In the genomic region with DNA sequence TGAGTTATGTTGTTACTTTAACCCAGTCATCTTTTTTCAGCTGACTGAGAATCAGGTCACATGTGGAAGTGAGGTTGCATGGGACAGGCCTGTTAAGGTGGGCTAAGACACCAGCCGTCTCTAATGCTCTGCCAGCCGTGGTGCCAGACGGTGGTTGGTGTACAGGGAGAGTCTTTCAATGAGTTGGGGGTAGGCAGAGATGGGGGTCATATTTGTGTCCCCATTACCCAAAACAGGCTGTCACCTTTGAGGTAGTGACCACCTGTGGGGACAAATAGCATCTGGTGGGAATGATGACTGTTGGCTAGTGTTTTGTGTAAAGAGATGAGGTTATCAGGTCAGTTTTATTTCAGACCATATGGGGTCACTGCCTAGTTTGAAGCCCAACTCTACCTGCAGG, we compare ENCODE assay signal across 11 cellular contexts. TPM values are rescaled to one million over a fixed set of nuclear protein-coding genes. Genes with fewer than 3 reads are reported as not detected.
DNase-seq lines count a peak whose midpoint lies in the region; TF ChIP-seq lines count a peak whose summit lies in the region.
"Had no signal": no experiment of that assay in that cellular context is flagged by ENCODE, and none has a peak within 500 bp of the region (broad histone marks: within the 10 kb centered on the region; RNA-seq: fewer than 3 reads in every experiment).

No MANE protein-coding gene starts in this region.

- H3K4me3 ChIP-seq in BE2C (ENCODE audit: low read depth, low read length) (peak overlapping the region; percentile 100), HUES6 (ENCODE audit: low read depth, low read length) (peak overlapping the region; percentile 82), adipocyte (ENCODE audit: low read length) (peak overlapping the region; percentile 100), muscle layer of colon (ENCODE audit: low read depth in 1 of 2, low read length in 2 of 2) (no peak overlapping the region)

- DNase-seq in BE2C (no peak), adipocyte (ENCODE audit: low read depth) (no peak), AG08396 (ENCODE audit: low spot score) (no peak), NCI-H1694 treated with DMSO at 0.1 percent for 48 hours (lab: John Stamatoyannopoulos, UW) (no peak), NCI-H2196 treated with DMSO at 0.1 percent for 48 hours (lab: John Stamatoyannopoulos, UW; ENCODE audit: unreplicated experiment) (no peak), HUDEP-2 (lab: John Stamatoyannopoulos, UW; ENCODE audit: unreplicated experiment in 76 of 76) (no peak)
- DNase-seq: cortex of kidney, GDM1, NCI-H1048 had no signal

- H3K27me3 ChIP-seq in BE2C (no peaks in the 10 kb centered on the region), HUES6 (ENCODE audit: control insufficient read depth, insufficient read depth, low read length) (peaks cover 16% of the 10 kb centered on the region), adipocyte (replicated peaks; ENCODE audit: control insufficient read depth, insufficient read depth, low read length) (peaks cover 15% of the 10 kb centered on the region), muscle layer of colon (ENCODE audit: control insufficient read depth in 1 of 2, insufficient read depth in 2 of 2, low read length in 2 of 2) (peaks cover 0 to 3% of the 10 kb centered on the region in 2 donors)

- TF ChIP-seq CTCF in BE2C (IDR thresholded peaks at IDR 0.05; ENCODE audit: low read depth, low read length): no peak

- H3K27ac ChIP-seq in HUES6 (ENCODE audit: low read depth, low read length) (peak overlapping the region; percentile 94; the same call in 1 of the 2 replicates), muscle layer of colon (ENCODE audit: low read depth, low read length) (no peak overlapping the region)

- H3K36me3 ChIP-seq in BE2C (peaks cover 61% of the 10 kb centered on the region), HUES6 (ENCODE audit: control insufficient read depth, insufficient read depth, low read length) (peaks cover 62% of the 10 kb centered on the region), adipocyte (ENCODE audit: control insufficient read depth, insufficient read depth, low read length, severe bottlenecking) (peaks cover 53% of the 10 kb centered on the region), muscle layer of colon (ENCODE audit: insufficient read depth, low read length) (peaks cover 43% of the 10 kb centered on the region)

- H3K4me1 ChIP-seq in BE2C: peaks cover 33% of the 10 kb centered on the region
- H3K4me1 ChIP-seq in HUES6 (ENCODE audit: control insufficient read depth, insufficient read depth, low read length): peaks cover 23% of the 10 kb centered on the region
- peaks cover 30% of the 10 kb centered on the region for H3K4me1 ChIP-seq in adipocyte (ENCODE audit: control insufficient read depth, insufficient read depth, low read length)
- peaks cover 33% of the 10 kb centered on the region for H3K4me1 ChIP-seq in muscle layer of colon (ENCODE audit: insufficient read depth, low read length)

- H3K9me3 ChIP-seq in BE2C (no peaks in the 10 kb centered on the region), HUES6 (ENCODE audit: control insufficient read depth, insufficient read depth, low read depth, low read length) (no peaks in the 10 kb centered on the region), adipocyte (ENCODE audit: control insufficient read depth, low read length) (no peaks in the 10 kb centered on the region), muscle layer of colon (ENCODE audit: low read length) (no peaks in the 10 kb centered on the region)

- H3K9ac ChIP-seq in HUES6 (ENCODE audit: low read length): peak overlapping the region; percentile 99
- H3K9ac ChIP-seq in adipocyte (ENCODE audit: low read length): peak overlapping the region; percentile 98
- peak overlapping the region; percentile 1 for H3K9ac ChIP-seq in muscle layer of colon (ENCODE audit: low read length)

RNA-seq across cellular contexts. Expression of gene RPL38, which starts 1.8 kb away (rescaled TPM):
- 2,245 TPM for polyA plus RNA-seq in BE2C (2012; ENCODE audit: insufficient read depth, insufficient read length, low read depth)

RNA-seq across cellular contexts. Expression of gene TTYH2, which starts 8.1 kb away (rescaled TPM):
- polyA plus RNA-seq in BE2C (2012; ENCODE audit: insufficient read depth, insufficient read length, low read depth): 9.9 TPM

Comparison
In these comparisons a context has a peak if more than half of its experiments do, and no peak if none do; other contexts are left out.
1. H3K4me3 ChIP-seq: peak in BE2C (single experiment), HUES6 (single experiment) and adipocyte (single experiment); none in muscle layer of colon (0 of 2).
2. H3K9ac ChIP-seq: peak in every context shown above with its lines; median percentile 99 in HUES6; 98 in adipocyte; 1 in muscle layer of colon.